21 cellular contexts compared by ENCODE assay signal in genomic region chr17:65978881-65979280, GRCh38.
"Had no signal": no experiment of that assay in that cellular context is flagged by ENCODE, and none has a peak within 500 bp of the region (broad histone marks: within the 10 kb centered on the region; RNA-seq: fewer than 3 reads in every experiment).

No MANE protein-coding gene starts in this region.

- H3K4me1 ChIP-seq: pancreas, suprapubic skin, thyroid gland, upper lobe of left lung, uterus had no signal

- H3K9me3 ChIP-seq: pancreas, suprapubic skin, thyroid gland, upper lobe of left lung, uterus had no signal

- H3K27me3 ChIP-seq: pancreas, suprapubic skin, thyroid gland, upper lobe of left lung, uterus had no signal

- FAIRE-seq: endothelial cell of umbilical vein, pancreas had no signal

- H3K36me3 ChIP-seq: pancreas, suprapubic skin, thyroid gland, upper lobe of left lung, uterus had no signal

- H3K4me3 ChIP-seq: coronary artery, pancreas, suprapubic skin, thyroid gland, upper lobe of left lung, uterus had no signal

- ATAC-seq: left colon; natural killer cell treated with Interleukin-12 subunit alpha and Interleukin-12 subunit beta and Interleukin-15 and Interleukin-18, amount 100 ng/mL, for 72 hours; pancreas; right cardiac atrium had no signal

- H3K27ac ChIP-seq: coronary artery, pancreas, suprapubic skin, thyroid gland, upper lobe of left lung, uterus had no signal

- DNase-seq: effector CD4-positive, alpha-beta T cell; endodermal cell; erythroblast; foreskin melanocyte; head of caudate nucleus; hippocampal formation; left colon; occipital lobe; pancreas; right cardiac atrium; small intestine; stimulated activated CD4-positive, alpha-beta T cell treated with anti-CD3 and anti-CD28 coated beads, Interleukin-12 subunit alpha, Interleukin-12 subunit beta, amount 100 ng/mL, for 4 hours; stimulated activated CD4-positive, alpha-beta T cell treated with anti-CD3 and anti-CD28 coated beads, Interleukin-2, amount 100 ng/mL, for 48 hours; stimulated activated naive CD4-positive, alpha-beta T cell treated with Interleukin-2 at 50 U/mL for 16 hours; thyroid gland; uterus had no signal
